14 cellular contexts compared by ENCODE assay signal in genomic region chr4:3288571-3289094, GRCh38. TPM values are rescaled to one million over a fixed set of nuclear protein-coding genes. Genes with fewer than 3 reads are reported as not detected.
"Had no signal": no experiment of that assay in that cellular context is flagged by ENCODE, and none has a peak within 500 bp of the region (broad histone marks: within the 10 kb centered on the region; RNA-seq: fewer than 3 reads in every experiment).

No MANE protein-coding gene starts in this region.

- H3K27ac ChIP-seq: ascending aorta, hepatocyte, pancreas, transverse colon had no signal

- H3K36me3 ChIP-seq: ascending aorta, pancreas, transverse colon had no signal

- H3K4me3 Mint-ChIP-seq: activated naive CD8-positive, alpha-beta T cell treated with anti-CD3 and anti-CD28 coated beads, Interleukin-2, amount 50 U/mL, for 24 hours; activated T-cell treated with anti-CD3 and anti-CD28 coated beads, Interleukin-2, amount 50 U/mL, for 72 hours; nephron; T-helper 17 cell had no signal

- H3K4me3 ChIP-seq: ascending aorta, hepatocyte, pancreas, transverse colon had no signal

- ATAC-seq: activated naive CD8-positive, alpha-beta T cell treated with anti-CD3 and anti-CD28 coated beads, Interleukin-2, amount 50 U/mL, for 24 hours; activated T-cell treated with anti-CD3 and anti-CD28 coated beads, Interleukin-2, amount 50 U/mL, for 72 hours; pancreas; T-helper 17 cell had no signal

- H3K9me3 Mint-ChIP-seq: activated naive CD8-positive, alpha-beta T cell treated with anti-CD3 and anti-CD28 coated beads, Interleukin-2, amount 50 U/mL, for 24 hours; activated T-cell treated with anti-CD3 and anti-CD28 coated beads, Interleukin-2, amount 50 U/mL, for 72 hours; nephron had no signal

- DNase-seq: activated CD4-positive, alpha-beta T cell treated with anti-CD3 and anti-CD28 coated beads, Interleukin-2, amount 50 U/mL, for 1 hour; activated naive CD4-positive, alpha-beta T cell; activated naive CD8-positive, alpha-beta T cell treated with anti-CD3 and anti-CD28 coated beads, Interleukin-2, amount 50 U/mL, for 24 hours; activated T-cell treated with anti-CD3 and anti-CD28 coated beads, Interleukin-2, amount 50 U/mL, for 72 hours; erythroblast; SHP77; stimulated activated CD4-positive, alpha-beta T cell treated with anti-CD3 and anti-CD28 coated beads, Interleukin-15, amount 100 ng/mL, for 24 hours; stimulated activated CD4-positive, alpha-beta T cell treated with anti-CD3 and anti-CD28 coated beads, Interleukin-4, amount 100 ng/mL, for 24 hours; T-helper 17 cell; transverse colon had no signal

- H3K9me3 ChIP-seq: ascending aorta, pancreas, transverse colon had no signal

- H3K4me2 ChIP-seq: hepatocyte had no signal

- H3K27me3 ChIP-seq: hepatocyte, pancreas had no signal

- H2AFZ ChIP-seq: hepatocyte had no signal

- H3K27ac Mint-ChIP-seq: activated naive CD8-positive, alpha-beta T cell treated with anti-CD3 and anti-CD28 coated beads, Interleukin-2, amount 50 U/mL, for 24 hours; activated T-cell treated with anti-CD3 and anti-CD28 coated beads, Interleukin-2, amount 50 U/mL, for 72 hours; nephron; T-helper 17 cell had no signal

RNA-seq across cellular contexts. Expression of gene MSANTD1, which starts 39.7 kb away (rescaled TPM):
- total RNA-seq: ascending aorta had no signal
